1 cellular context compared by ENCODE assay signal in genomic region chr10:99523251-99523773, GRCh38.
TF ChIP-seq lines count a peak whose summit lies in the region.

No MANE protein-coding gene starts in this region.

TF ChIP-seq in endothelial cell of umbilical vein, 7 proteins besides CTCF, POLR2A, EP300 and RAD21:
- TF ChIP-seq EZH2 (IDR thresholded peaks at IDR 0.05; ENCODE audit: borderline replicate concordance, low read depth, low read length, severe bottlenecking) (peak; percentile 64), POLR2AphosphoS5 (IDR thresholded peaks at IDR 0.05; ENCODE audit: insufficient read depth, low read depth, low read length) (no peak), FOS (IDR thresholded peaks at IDR 0.05; ENCODE audit: borderline replicate concordance, insufficient read depth, low read length) (no peak), JUN (IDR thresholded peaks at IDR 0.05; ENCODE audit: borderline replicate concordance, insufficient read depth, insufficient read length, low read depth) (no peak), GATA2 (IDR thresholded peaks at IDR 0.05; ENCODE audit: insufficient read depth, insufficient read length, low read depth, low read length) (no peak), MYC (IDR thresholded peaks at IDR 0.05; ENCODE audit: low read depth, low read length) (no peak), MAX (IDR thresholded peaks at IDR 0.05; ENCODE audit: insufficient read depth, insufficient read length) (no peak)
